ENCODE assay signal across 23 cellular contexts in genomic region chr17:82542439-82542838, GRCh38. TPM values are rescaled to one million over a fixed set of nuclear protein-coding genes. Genes with fewer than 3 reads are reported as not detected.
A peak's percentile ranks its signal among the peaks of the same experiment; 100 is the strongest.
DNase-seq lines count a peak whose midpoint lies in the region; ATAC-seq and TF ChIP-seq lines count a peak whose summit lies in the region.
"Had no signal": no experiment of that assay in that cellular context is flagged by ENCODE, and none has a peak within 500 bp of the region (broad histone marks: within the 10 kb centered on the region; RNA-seq: fewer than 3 reads in every experiment).

No MANE protein-coding gene starts in this region.

- no peaks in the 10 kb centered on the region for H3K27me3 Mint-ChIP-seq in T-helper 2 cell treated with Interferon-gamma antibody and Interleukin-4, amounts not matched to agents 5 μg/mL and 100 μg/mL, for 36 hours (ENCODE audit: low read depth)
- H3K27me3 Mint-ChIP-seq in activated T-helper 17 cell treated with anti-CD3 and anti-CD28 coated beads, Interleukin-2, amount 50 U/mL, for 72 hours: no peaks in the 10 kb centered on the region
- no peaks in the 10 kb centered on the region for H3K27me3 Mint-ChIP-seq in glutamatergic neuron (ENCODE audit: unreplicated experiment)
- H3K27me3 Mint-ChIP-seq in stimulated activated naive CD8-positive, alpha-beta T cell treated with anti-CD3 and anti-CD28 coated beads, Interleukin-15, amount 100 ng/mL, for 72 hours: no peaks in the 10 kb centered on the region
- H3K27me3 Mint-ChIP-seq: CD4-positive, CD25-positive, alpha-beta regulatory T cell had no signal

- H3K4me2 ChIP-seq in neuronal stem cell (ENCODE audit: insufficient read depth, low read length, poor library complexity, severe bottlenecking): no peak overlapping the region

- no peaks in the 10 kb centered on the region for H3K4me1 ChIP-seq in neuronal stem cell (ENCODE audit: control insufficient read depth in 2 of 2, insufficient read depth in 1 of 2, low read depth in 1 of 2, low read length in 2 of 2)
- H3K4me1 ChIP-seq in uterus: peaks cover 4 to 18% of the 10 kb centered on the region in 2 donors

- no peak overlapping the region for H4K8ac ChIP-seq in neuronal stem cell (ENCODE audit: low read depth, low read length)

- peaks cover 21% of the 10 kb centered on the region for H3K79me1 ChIP-seq in neuronal stem cell (ENCODE audit: low read depth, low read length)

- no peaks in the 10 kb centered on the region for H3K9me3 Mint-ChIP-seq in T-helper 2 cell treated with Interferon-gamma antibody and Interleukin-4, amounts not matched to agents 5 μg/mL and 100 μg/mL, for 36 hours
- H3K9me3 Mint-ChIP-seq in activated T-helper 17 cell treated with anti-CD3 and anti-CD28 coated beads, Interleukin-2, amount 50 U/mL, for 72 hours: no peaks in the 10 kb centered on the region
- peaks cover 3% of the 10 kb centered on the region for H3K9me3 Mint-ChIP-seq in glutamatergic neuron (ENCODE audit: unreplicated experiment)
- H3K9me3 Mint-ChIP-seq in stimulated activated naive CD8-positive, alpha-beta T cell treated with anti-CD3 and anti-CD28 coated beads, Interleukin-15, amount 100 ng/mL, for 72 hours: no peaks in the 10 kb centered on the region
- H3K9me3 Mint-ChIP-seq: CD4-positive, CD25-positive, alpha-beta regulatory T cell had no signal

- H3K4me3 Mint-ChIP-seq in T-helper 2 cell treated with Interferon-gamma antibody and Interleukin-4, amounts not matched to agents 5 μg/mL and 100 μg/mL, for 36 hours: no peak overlapping the region
- H3K4me3 Mint-ChIP-seq in activated T-helper 17 cell treated with anti-CD3 and anti-CD28 coated beads, Interleukin-2, amount 50 U/mL, for 72 hours: no peak overlapping the region
- no peak overlapping the region for H3K4me3 Mint-ChIP-seq in glutamatergic neuron (ENCODE audit: unreplicated experiment)
- H3K4me3 Mint-ChIP-seq in stimulated activated naive CD8-positive, alpha-beta T cell treated with anti-CD3 and anti-CD28 coated beads, Interleukin-15, amount 100 ng/mL, for 72 hours: no peak overlapping the region
- H3K4me3 Mint-ChIP-seq: CD4-positive, CD25-positive, alpha-beta regulatory T cell had no signal

- ATAC-seq in activated T-helper 17 cell treated with anti-CD3 and anti-CD28 coated beads, Interleukin-2, amount 50 U/mL, for 72 hours (replicated peaks): no peak
- ATAC-seq in stimulated activated naive CD8-positive, alpha-beta T cell treated with anti-CD3 and anti-CD28 coated beads, Interleukin-15, amount 100 ng/mL, for 72 hours: no peak
- ATAC-seq: GM12878 had no signal

- H3K9me3 ChIP-seq in neuronal stem cell (replicated peaks in 1 of 2; ENCODE audit: control insufficient read depth in 2 of 2, insufficient read depth in 1 of 2, low read depth in 1 of 2, low read length in 2 of 2) (peaks cover 0 to 6% of the 10 kb centered on the region in 2 donors), uterus (no peaks in the 10 kb centered on the region)
- H3K9me3 ChIP-seq: BE2C had no signal

- no CpG with 5 or more reads among the region's 5 CpGs for WGBS in neuronal stem cell (ENCODE audit: extremely low coverage in 2 of 2, insufficient read length in 2 of 2, insufficient replicate concordance in 1 of 2), 2 donors

- no peak overlapping the region for H3K23ac ChIP-seq in neuronal stem cell (ENCODE audit: low read depth, low read length, poor library complexity)

- H2BK120ac ChIP-seq in neuronal stem cell (ENCODE audit: low read depth, low read length): no peak overlapping the region

- peaks cover 21% of the 10 kb centered on the region for H3K4me1 Mint-ChIP-seq in T-helper 2 cell treated with Interferon-gamma antibody and Interleukin-4, amounts not matched to agents 5 μg/mL and 100 μg/mL, for 36 hours (ENCODE audit: low read depth)
- H3K4me1 Mint-ChIP-seq in activated T-helper 17 cell treated with anti-CD3 and anti-CD28 coated beads, Interleukin-2, amount 50 U/mL, for 72 hours: peaks cover 10% of the 10 kb centered on the region
- peaks cover 14% of the 10 kb centered on the region for H3K4me1 Mint-ChIP-seq in glutamatergic neuron (ENCODE audit: low read depth, unreplicated experiment)
- H3K4me1 Mint-ChIP-seq in stimulated activated naive CD8-positive, alpha-beta T cell treated with anti-CD3 and anti-CD28 coated beads, Interleukin-15, amount 100 ng/mL, for 72 hours: peaks cover 64% of the 10 kb centered on the region

- H2AK5ac ChIP-seq in neuronal stem cell (ENCODE audit: low read depth, low read length): no peak overlapping the region

- H3K18ac ChIP-seq in neuronal stem cell (ENCODE audit: low read length): no peak overlapping the region

- H3K4ac ChIP-seq in neuronal stem cell (ENCODE audit: low read length): no peak overlapping the region

- intact Hi-C loops in uterus (cut with DNase I; ENCODE audit: low total_unique reads): no loop called here

- peaks cover 0 to 15% of the 10 kb centered on the region in 2 donors for H3K36me3 ChIP-seq in neuronal stem cell (replicated peaks in 1 of 2; ENCODE audit: control insufficient read depth in 2 of 2, insufficient read depth in 2 of 2, low read length in 2 of 2)
- H3K36me3 ChIP-seq in uterus: no peaks in the 10 kb centered on the region

- H2BK12ac ChIP-seq in neuronal stem cell (ENCODE audit: low read length): no peak overlapping the region

- no peak overlapping the region for H3K27ac ChIP-seq in neuronal stem cell (replicated peaks; ENCODE audit: low read length)
- peak overlapping the region; percentile 94 to 99 for H3K27ac ChIP-seq in uterus
- H3K27ac ChIP-seq: HL-60 had no signal

- H2BK15ac ChIP-seq in neuronal stem cell (ENCODE audit: low read length): no peak overlapping the region

- no peak for DNase-seq in T-helper 2 cell treated with Interferon-gamma antibody and Interleukin-4, amounts not matched to agents 5 μg/mL and 100 μg/mL, for 36 hours (ENCODE audit: low spot score)
- DNase-seq in T-helper 2 cell (no peak), neuronal stem cell (ENCODE audit: low spot score) (no peak), uterus (no peak), glutamatergic neuron (no peak), HK-2 (ENCODE audit: unreplicated experiment) (no peak)
- no peak for DNase-seq in stimulated activated naive CD8-positive, alpha-beta T cell treated with anti-CD3 and anti-CD28 coated beads, Interleukin-15, amount 100 ng/mL, for 72 hours
- DNase-seq: 8988T; BE2C; Calu3; CD4-positive, CD25-positive, alpha-beta regulatory T cell; DMS53; EL; H7; IMR-90; NCI-H1417 treated with DMSO at 0.1 percent for 48 hours; NCI-H1930; NCI-H226; NCI-H524; SHP77 treated with DMSO at 0.1 percent for 48 hours had no signal

- no peak overlapping the region for H2AFZ ChIP-seq in neuronal stem cell (ENCODE audit: low read length)

- TF ChIP-seq CTCF in uterus (IDR thresholded peaks at IDR 0.05): no peak
- no peak for TF ChIP-seq CTCF in glutamatergic neuron (IDR thresholded peaks at IDR 0.05; ENCODE audit: partially characterized antibody, unreplicated experiment)

- TF ChIP-seq POLR2A in uterus (IDR thresholded peaks at IDR 0.05): no peak

- H3K4me3 ChIP-seq in neuronal stem cell (ENCODE audit: low read length in 2 of 2) (no peak overlapping the region), uterus (no peak overlapping the region)
- H3K4me3 ChIP-seq: GM12878 had no signal

- no peaks in the 10 kb centered on the region for H3K27me3 ChIP-seq in neuronal stem cell (ENCODE audit: control insufficient read depth in 3 of 3, insufficient read depth in 3 of 3, low read depth in 1 of 3, low read length in 3 of 3)
- no peaks in the 10 kb centered on the region for H3K27me3 ChIP-seq in uterus
- H3K27me3 ChIP-seq: BE2C had no signal

- no peak overlapping the region for H4K91ac ChIP-seq in neuronal stem cell (ENCODE audit: low read depth, low read length, poor library complexity)

- H3K14ac ChIP-seq in neuronal stem cell (ENCODE audit: low read length): peak overlapping the region; percentile 47

- peaks cover 4% of the 10 kb centered on the region for H3K36me3 Mint-ChIP-seq in T-helper 2 cell treated with Interferon-gamma antibody and Interleukin-4, amounts not matched to agents 5 μg/mL and 100 μg/mL, for 36 hours (ENCODE audit: low read depth)
- H3K36me3 Mint-ChIP-seq in activated T-helper 17 cell treated with anti-CD3 and anti-CD28 coated beads, Interleukin-2, amount 50 U/mL, for 72 hours (ENCODE audit: low read depth): peaks cover 6% of the 10 kb centered on the region
- no peaks in the 10 kb centered on the region for H3K36me3 Mint-ChIP-seq in glutamatergic neuron (ENCODE audit: unreplicated experiment)
- H3K36me3 Mint-ChIP-seq: CD4-positive, CD25-positive, alpha-beta regulatory T cell had no signal

- no peak overlapping the region for H2BK5ac ChIP-seq in neuronal stem cell (ENCODE audit: low read length)

- H3K27ac Mint-ChIP-seq in T-helper 2 cell treated with Interferon-gamma antibody and Interleukin-4, amounts not matched to agents 5 μg/mL and 100 μg/mL, for 36 hours: peak overlapping the region; percentile 36
- H3K27ac Mint-ChIP-seq in activated T-helper 17 cell treated with anti-CD3 and anti-CD28 coated beads, Interleukin-2, amount 50 U/mL, for 72 hours: peak overlapping the region; percentile 50
- H3K27ac Mint-ChIP-seq in glutamatergic neuron (ENCODE audit: unreplicated experiment): no peak overlapping the region
- H3K27ac Mint-ChIP-seq in stimulated activated naive CD8-positive, alpha-beta T cell treated with anti-CD3 and anti-CD28 coated beads, Interleukin-15, amount 100 ng/mL, for 72 hours: no peak overlapping the region

- no peak overlapping the region for H3K9ac ChIP-seq in neuronal stem cell (ENCODE audit: low read depth, low read length, poor library complexity)

RNA-seq across cellular contexts. Expression of gene FOXK2, which starts 22.9 kb away (rescaled TPM):
- 10 to 100 TPM; 38.2 to 59.4 TPM for total RNA-seq in activated T-helper 17 cell treated with anti-CD3 and anti-CD28 coated beads, Interleukin-2, amount 50 U/mL, for 72 hours
- polyA plus RNA-seq in neuronal stem cell (2013, experiment 1 of 2): 69.7 TPM
- 71.0 TPM for polyA plus RNA-seq in neuronal stem cell (2013, experiment 2 of 2)
- total RNA-seq in uterus (10 to 100 TPM; 15.9 to 70.9 (median 42.7) TPM), glutamatergic neuron (ENCODE audit: unreplicated experiment) (95.7 TPM)

Comparison
In these comparisons a context has a peak if more than half of its experiments do, and no peak if none do; other contexts are left out.
1. H3K27ac Mint-ChIP-seq: peak in T-helper 2 cell treated with Interferon-gamma antibody and Interleukin-4, amounts not matched to agents 5 μg/mL and 100 μg/mL, for 36 hours (single experiment) and activated T-helper 17 cell treated with anti-CD3 and anti-CD28 coated beads, Interleukin-2, amount 50 U/mL, for 72 hours (single experiment); none in glutamatergic neuron (single experiment) and stimulated activated naive CD8-positive, alpha-beta T cell treated with anti-CD3 and anti-CD28 coated beads, Interleukin-15, amount 100 ng/mL, for 72 hours (0 of 2).